ENCODE assay signal across 8 cellular contexts in genomic region chr17:1724351-1724868, GRCh38. TPM values are rescaled to one million over a fixed set of nuclear protein-coding genes. Genes with fewer than 3 reads are reported as not detected.
A peak's percentile ranks its signal among the peaks of the same experiment; 100 is the strongest.
DNase-seq lines count a peak whose midpoint lies in the region; ATAC-seq and TF ChIP-seq lines count a peak whose summit lies in the region.

Gene WDR81 (plus strand): TSS chr17:1724704. CDS start chr17:1724960, 256 bp downstream.

- H3K27me3 ChIP-seq in A673 (replicated peaks; ENCODE audit: insufficient read depth, low read depth, low read length, poor library complexity) = no peaks in the 10 kb centered on the region

- H3K36me3 ChIP-seq in A673 (ENCODE audit: insufficient read depth, low read length, poor library complexity, severe bottlenecking) = no peaks in the 10 kb centered on the region
- H3K36me3 ChIP-seq in mucosa of descending colon (ENCODE audit: low read depth) = no peaks in the 10 kb centered on the region

- H3K4me1 ChIP-seq in A673 (ENCODE audit: insufficient read depth, low read length, poor library complexity, severe bottlenecking) (peaks cover 3% of the 10 kb centered on the region), mucosa of descending colon (ENCODE audit: low read depth) (peaks cover 33% of the 10 kb centered on the region)

- DNase-seq in A673 (ENCODE audit: low spot score) (peak; percentile 89), OCI-M2 (lab: John Stamatoyannopoulos, UW; ENCODE audit: unreplicated experiment) (peak; percentile 37), epithelial cell of proximal tubule (ENCODE audit: low read depth) (no peak), mucosa of descending colon (peak; percentile 92 to 97 (median 96))
- peak; percentile 83 for DNase-seq in activated T-cell treated with anti-CD3 and anti-CD28 coated beads, Interleukin-2, amount 50 U/mL, for 1 hour
- DNase-seq in stimulated activated CD8-positive, alpha-beta memory T cell treated with anti-CD3 and anti-CD28 coated beads, Interleukin-2, amount 100 ng/mL, for 48 hours (ENCODE audit: low read depth in 2 of 2) = peak; percentile 83 to 84

- POLR2A ChIA-PET in A673 (lab: Charles Lee; ENCODE audit: low non-redundant PET) = no interaction called here

- ATAC-seq in GM18867 (IDR thresholded peaks at IDR 0.05; ENCODE audit: unreplicated experiment) (peak; percentile 55), HG03442 (IDR thresholded peaks at IDR 0.05; ENCODE audit: unreplicated experiment) (peak; percentile 58), mucosa of descending colon (peak; percentile 88)

- H3K9me3 ChIP-seq in A673 (ENCODE audit: low read depth, low read length, poor library complexity, severe bottlenecking) (no peaks in the 10 kb centered on the region), mucosa of descending colon (no peaks in the 10 kb centered on the region)

- intact Hi-C loops in A673 (cut with micrococcal nuclease; ENCODE audit: unreplicated experiment) (loop anchor here (5.0 kb wide), 1 partner anchor 38 kb away; the partner anchor contains the start of gene SERPINF1), mucosa of descending colon (cut with DNase I, micrococcal nuclease) (loop anchor here in 1 of 2 donors (5.0 kb wide), 1 partner anchor 58 kb away; no protein-coding TSS in a partner anchor)

- H3K4me3 ChIP-seq in A673 (ENCODE audit: low read depth, low read length, poor library complexity, severe bottlenecking) = peak within 1 kb of the TSS; percentile 71
- H3K4me3 ChIP-seq in epithelial cell of proximal tubule (ENCODE audit: low read depth, low read length) = peak within 1 kb of the TSS; percentile 80
- peak within 1 kb of the TSS; percentile 82 for H3K4me3 ChIP-seq in mucosa of descending colon

- peak within 1 kb of the TSS; percentile 65 for H3K27ac ChIP-seq in A673 (ENCODE audit: low read depth, low read length, poor library complexity, severe bottlenecking)

- TF ChIP-seq CTCF in A673 (conservative IDR thresholded peaks at IDR 0.05; ENCODE audit: low read depth, low read length) (no peak), epithelial cell of proximal tubule (conservative IDR thresholded peaks at IDR 0.05; ENCODE audit: low read depth, low read length) (no peak), mucosa of descending colon (IDR thresholded peaks at IDR 0.05) (no peak)

- CTCF ChIA-PET in A673 (lab: Charles Lee) = interaction anchor here (0.5 kb wide), 1 partner anchor 157 kb away, joined by 4 read pairs; no protein-coding TSS in a partner anchor

- BruUV-seq in A673 (replicated peaks; lab: Mats Ljungman, UMichigan) = no TSS peak

RNA-seq across cellular contexts. Expression of gene WDR81, which starts in this region (rescaled TPM):
- total RNA-seq in A673 (2021) = 18.6 and 19.4 TPM in 2 replicates
- total RNA-seq in epithelial cell of proximal tubule = 17.4 and 20.9 TPM in 2 replicates
- 10 to 100 TPM; 17.3 to 27.3 (median 22.4) TPM for total RNA-seq in mucosa of descending colon
